In the genomic region with DNA sequence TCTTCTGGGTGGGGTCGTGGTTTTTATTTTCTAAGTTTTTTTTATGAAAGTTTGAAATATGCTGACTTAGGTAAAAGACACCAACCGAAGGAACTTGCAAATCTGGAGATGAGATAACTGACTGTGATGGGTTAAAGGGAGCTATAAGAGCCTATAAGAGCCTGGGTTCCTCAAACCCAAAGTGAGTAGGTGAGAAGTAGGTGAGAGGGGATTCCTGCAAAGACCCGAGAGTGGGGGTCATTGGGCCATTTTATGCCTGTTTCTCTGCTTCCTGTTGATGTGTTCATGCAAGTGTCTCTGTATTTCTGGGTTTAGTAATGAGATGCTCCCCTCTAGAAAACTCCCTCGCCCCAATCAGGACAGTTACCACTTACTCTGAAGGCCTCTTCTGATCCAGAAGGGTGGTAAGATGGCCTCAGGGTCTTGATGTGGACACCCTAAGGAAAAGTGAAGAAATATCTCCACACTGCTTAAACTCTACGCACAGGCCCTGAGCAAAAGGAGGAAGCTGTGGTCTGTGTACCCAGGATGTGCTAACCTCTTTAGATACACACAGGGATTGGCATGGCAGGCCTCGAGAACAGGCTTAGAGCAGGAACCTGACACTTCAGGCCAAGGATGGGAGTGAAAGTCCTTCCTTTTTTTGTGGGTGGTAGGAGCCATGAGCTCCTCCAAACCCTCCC, we compare ENCODE assay signal across 8 cellular contexts. TPM values are rescaled to one million over a fixed set of nuclear protein-coding genes. Genes with fewer than 3 reads are reported as not detected.
DNase-seq lines count a peak whose midpoint lies in the region; ATAC-seq lines count a peak whose summit lies in the region.

No MANE protein-coding gene starts in this region.

- intact Hi-C loops in activated CD4-positive, alpha-beta T cell treated with anti-CD3 and anti-CD28 coated beads, Interleukin-2, amount 10 ng/mL, durations not matched to agents 24 days and 14 days (cut with micrococcal nuclease) = loop anchor here (1.0 to 10.0 kb wide), 5 partner anchors 21 to 407 kb away; no protein-coding TSS in a partner anchor
- intact Hi-C loops in right cardiac atrium (cut with DNase I) = loop anchor here in 1 of 4 donors (10.0 kb wide), 1 partner anchor 59 kb away; no protein-coding TSS in a partner anchor

- no peaks in the 10 kb centered on the region for H3K4me1 ChIP-seq in right cardiac atrium (ENCODE audit: control insufficient read depth, insufficient read depth, low read length)

- peaks cover 4% of the 10 kb centered on the region for H3K9me3 Mint-ChIP-seq in activated CD4-positive, alpha-beta T cell treated with anti-CD3 and anti-CD28 coated beads, Interleukin-2, amount 10 ng/mL, durations not matched to agents 24 days and 14 days
- H3K9me3 Mint-ChIP-seq in activated T-helper 17 cell treated with anti-CD3 and anti-CD28 coated beads, Interleukin-2, amount 50 U/mL, for 72 hours = no peaks in the 10 kb centered on the region
- no peaks in the 10 kb centered on the region for H3K9me3 Mint-ChIP-seq in stimulated activated memory B cell treated with anti-CD40 and anti-IgM and Interleukin-4, amounts not matched to agents 10 μg/mL and 1 μg/mL and 100 μg/mL, for 72 hours

- peaks cover 19% of the 10 kb centered on the region for H3K27me3 Mint-ChIP-seq in activated CD4-positive, alpha-beta T cell treated with anti-CD3 and anti-CD28 coated beads, Interleukin-2, amount 10 ng/mL, durations not matched to agents 24 days and 14 days
- no peaks in the 10 kb centered on the region for H3K27me3 Mint-ChIP-seq in activated T-helper 17 cell treated with anti-CD3 and anti-CD28 coated beads, Interleukin-2, amount 50 U/mL, for 72 hours
- H3K27me3 Mint-ChIP-seq in stimulated activated memory B cell treated with anti-CD40 and anti-IgM and Interleukin-4, amounts not matched to agents 10 μg/mL and 1 μg/mL and 100 μg/mL, for 72 hours = no peaks in the 10 kb centered on the region

- H3K27ac ChIP-seq in right cardiac atrium (ENCODE audit: low read length) = peak overlapping the region; percentile 57

- no peaks in the 10 kb centered on the region for H3K27me3 ChIP-seq in right cardiac atrium (ENCODE audit: control insufficient read depth, insufficient read depth)

- peak; percentile 83 for DNase-seq in activated CD4-positive, alpha-beta T cell treated with anti-CD3 and anti-CD28 coated beads, Interleukin-2, amount 10 ng/mL, durations not matched to agents 24 days and 14 days
- no peak for DNase-seq in activated CD4-positive, alpha-beta T cell treated with anti-CD3 and anti-CD28 coated beads, Interleukin-2, amount 50 U/mL, for 1 hour
- DNase-seq in right cardiac atrium (peak; percentile 35 to 66 (median 58)), iPS-NIHi7 (ENCODE audit: extremely low spot score) (no peak), SHP77 treated with DMSO at 0.1 percent for 48 hours (lab: John Stamatoyannopoulos, UW) (no peak)

- peak overlapping the region; percentile 92 for H3K27ac Mint-ChIP-seq in activated CD4-positive, alpha-beta T cell treated with anti-CD3 and anti-CD28 coated beads, Interleukin-2, amount 10 ng/mL, durations not matched to agents 24 days and 14 days
- H3K27ac Mint-ChIP-seq in activated T-helper 17 cell treated with anti-CD3 and anti-CD28 coated beads, Interleukin-2, amount 50 U/mL, for 72 hours = peak overlapping the region; percentile 83
- H3K27ac Mint-ChIP-seq in stimulated activated memory B cell treated with anti-CD40 and anti-IgM and Interleukin-4, amounts not matched to agents 10 μg/mL and 1 μg/mL and 100 μg/mL, for 72 hours = peak overlapping the region; percentile 96

- ATAC-seq in HG03571 (IDR thresholded peaks at IDR 0.05; ENCODE audit: unreplicated experiment) = peak; percentile 38
- peak; percentile 36 for ATAC-seq in activated T-helper 17 cell treated with anti-CD3 and anti-CD28 coated beads, Interleukin-2, amount 50 U/mL, for 72 hours (replicated peaks)
- peak; percentile 6 to 40 for ATAC-seq in right cardiac atrium
- peak; percentile 66 for ATAC-seq in stimulated activated memory B cell treated with anti-CD40 and anti-IgM and Interleukin-4, amounts not matched to agents 10 μg/mL and 1 μg/mL and 100 μg/mL, for 72 hours

- peaks cover 33% of the 10 kb centered on the region for H3K36me3 Mint-ChIP-seq in activated CD4-positive, alpha-beta T cell treated with anti-CD3 and anti-CD28 coated beads, Interleukin-2, amount 10 ng/mL, durations not matched to agents 24 days and 14 days (ENCODE audit: low read depth)
- peaks cover 48% of the 10 kb centered on the region for H3K36me3 Mint-ChIP-seq in activated T-helper 17 cell treated with anti-CD3 and anti-CD28 coated beads, Interleukin-2, amount 50 U/mL, for 72 hours (ENCODE audit: low read depth)
- peaks cover 13% of the 10 kb centered on the region for H3K36me3 Mint-ChIP-seq in stimulated activated memory B cell treated with anti-CD40 and anti-IgM and Interleukin-4, amounts not matched to agents 10 μg/mL and 1 μg/mL and 100 μg/mL, for 72 hours

- H3K4me3 ChIP-seq in right cardiac atrium (ENCODE audit: low read length) = peak overlapping the region; percentile 70

- 48% methylated on average over 6 of the region's 6 CpGs for WGBS in right cardiac atrium

- peak overlapping the region; percentile 93 for H3K4me3 Mint-ChIP-seq in activated CD4-positive, alpha-beta T cell treated with anti-CD3 and anti-CD28 coated beads, Interleukin-2, amount 10 ng/mL, durations not matched to agents 24 days and 14 days
- peak overlapping the region; percentile 82 for H3K4me3 Mint-ChIP-seq in activated T-helper 17 cell treated with anti-CD3 and anti-CD28 coated beads, Interleukin-2, amount 50 U/mL, for 72 hours
- H3K4me3 Mint-ChIP-seq in stimulated activated memory B cell treated with anti-CD40 and anti-IgM and Interleukin-4, amounts not matched to agents 10 μg/mL and 1 μg/mL and 100 μg/mL, for 72 hours = peak overlapping the region; percentile 98

- no peaks in the 10 kb centered on the region for H3K9me3 ChIP-seq in right cardiac atrium (ENCODE audit: control insufficient read depth, low read length)

- H3K4me1 Mint-ChIP-seq in activated CD4-positive, alpha-beta T cell treated with anti-CD3 and anti-CD28 coated beads, Interleukin-2, amount 10 ng/mL, durations not matched to agents 24 days and 14 days = peaks cover 64% of the 10 kb centered on the region
- H3K4me1 Mint-ChIP-seq in activated T-helper 17 cell treated with anti-CD3 and anti-CD28 coated beads, Interleukin-2, amount 50 U/mL, for 72 hours = peaks cover 37% of the 10 kb centered on the region
- H3K4me1 Mint-ChIP-seq in stimulated activated memory B cell treated with anti-CD40 and anti-IgM and Interleukin-4, amounts not matched to agents 10 μg/mL and 1 μg/mL and 100 μg/mL, for 72 hours = peaks cover 77% of the 10 kb centered on the region

RNA-seq across cellular contexts. Expression of gene FLI1, which starts 1.8 kb away (rescaled TPM):
- total RNA-seq in activated CD4-positive, alpha-beta T cell treated with anti-CD3 and anti-CD28 coated beads, Interleukin-2, amount 10 ng/mL, durations not matched to agents 24 days and 14 days = 35.3 and 36.5 TPM in 2 replicates
- 10 to 100 TPM; 55.6 to 73.4 TPM for total RNA-seq in activated T-helper 17 cell treated with anti-CD3 and anti-CD28 coated beads, Interleukin-2, amount 50 U/mL, for 72 hours
- total RNA-seq in right cardiac atrium = 10 to 100 TPM; 14.9 to 22.3 (median 17.2) TPM
- polyA plus RNA-seq in right cardiac atrium = 12.4 TPM

Comparison
In these comparisons a context has a peak if more than half of its experiments do, and no peak if none do; other contexts are left out.
1. DNase-seq: peak in activated CD4-positive, alpha-beta T cell treated with anti-CD3 and anti-CD28 coated beads, Interleukin-2, amount 10 ng/mL, durations not matched to agents 24 days and 14 days (single experiment) and right cardiac atrium (3 of 3); none in activated CD4-positive, alpha-beta T cell treated with anti-CD3 and anti-CD28 coated beads, Interleukin-2, amount 50 U/mL, for 1 hour (single experiment), iPS-NIHi7 (single experiment) and SHP77 treated with DMSO at 0.1 percent for 48 hours (single experiment).
2. Peak in every context shown above with its lines, with median percentiles within 50 percentile points of each other: H3K27ac Mint-ChIP-seq, H3K4me3 Mint-ChIP-seq and ATAC-seq.